In the genomic region with DNA sequence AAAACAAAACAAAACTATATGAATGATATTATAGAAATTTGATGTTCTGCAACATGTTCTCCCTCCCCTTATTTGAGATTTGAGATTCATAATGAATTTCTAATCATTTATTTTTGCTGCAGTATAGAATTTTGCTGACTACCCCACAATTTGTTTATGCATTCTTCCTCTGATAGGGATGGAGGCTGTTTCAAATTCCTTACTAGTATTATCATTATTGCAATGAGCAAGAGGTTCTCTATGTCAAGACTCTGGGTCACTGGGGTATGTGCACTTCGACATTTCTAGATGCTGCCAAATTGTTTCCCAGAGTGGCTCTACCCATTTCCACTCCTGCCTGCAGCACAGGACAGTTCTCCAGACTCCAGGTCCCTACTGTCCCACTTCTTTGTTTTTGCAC, we compare ENCODE assay signal across 27 cellular contexts.
"Had no signal": no experiment of that assay in that cellular context is flagged by ENCODE, and none has a peak within 500 bp of the region (broad histone marks: within the 10 kb centered on the region; RNA-seq: fewer than 3 reads in every experiment).

No MANE protein-coding gene starts in this region.

- H3K36me3 Mint-ChIP-seq: type B pancreatic cell had no signal

- H3K9me3 ChIP-seq: thoracic aorta, vagina had no signal

- H3K4me2 ChIP-seq: smooth muscle cell had no signal

- H3K79me2 ChIP-seq: parathyroid adenoma had no signal

- H3K27me3 ChIP-seq: gastroesophageal sphincter, vagina had no signal

- FAIRE-seq: keratinocyte, TTC549 had no signal

- H3K9me3 Mint-ChIP-seq: type B pancreatic cell had no signal

- H3K4me3 ChIP-seq: gastroesophageal sphincter, heart left ventricle, lung, smooth muscle cell, thoracic aorta, vagina had no signal

- H3K36me3 ChIP-seq: gastroesophageal sphincter, heart left ventricle, thoracic aorta, vagina had no signal

- H3K9ac ChIP-seq: parathyroid adenoma had no signal

- DNase-seq: activated CD4-positive, alpha-beta T cell treated with anti-CD3 and anti-CD28 coated beads for 1 hour; activated gamma-delta T cell treated with Interleukin-2 at 50 U/mL for 16 hours; activated T-cell treated with anti-CD3 and anti-CD28 coated beads, Interleukin-2, amount 50 U/mL, for 1 hour; aorta; central memory CD4-positive, alpha-beta T cell; effector memory CD4-positive, alpha-beta T cell; heart left ventricle; naive B cell; nucleus accumbens; stimulated activated CD4-positive, alpha-beta T cell treated with anti-CD3 and anti-CD28 coated beads, Interleukin-15, amount 100 ng/mL, for 24 hours; stimulated activated CD4-positive, alpha-beta T cell treated with anti-CD3 and anti-CD28 coated beads, Interleukin-2, amount 100 ng/mL, for 48 hours; stimulated activated naive CD4-positive, alpha-beta T cell treated with Interleukin-2 at 50 U/mL for 16 hours; WERI-Rb-1 had no signal

- H3K27ac ChIP-seq: parathyroid adenoma, thoracic aorta, vagina, WERI-Rb-1 had no signal

- ATAC-seq: activated naive CD4-positive, alpha-beta T cell treated with anti-CD3 and anti-CD28 coated beads, Interleukin-2, amount 50 U/mL, for 72 hours; esophagus mucosa; gastroesophageal sphincter; heart left ventricle; left lobe of liver; sciatic nerve had no signal

- H2AFZ ChIP-seq: parathyroid adenoma had no signal

- H3K27ac Mint-ChIP-seq: activated naive CD4-positive, alpha-beta T cell treated with anti-CD3 and anti-CD28 coated beads, Interleukin-2, amount 50 U/mL, for 72 hours; brain; type B pancreatic cell had no signal

- H3K4me3 Mint-ChIP-seq: naive B cell, type B pancreatic cell had no signal
